Comparison of ENCODE assay signal across 24 cellular contexts in the genomic region with DNA sequence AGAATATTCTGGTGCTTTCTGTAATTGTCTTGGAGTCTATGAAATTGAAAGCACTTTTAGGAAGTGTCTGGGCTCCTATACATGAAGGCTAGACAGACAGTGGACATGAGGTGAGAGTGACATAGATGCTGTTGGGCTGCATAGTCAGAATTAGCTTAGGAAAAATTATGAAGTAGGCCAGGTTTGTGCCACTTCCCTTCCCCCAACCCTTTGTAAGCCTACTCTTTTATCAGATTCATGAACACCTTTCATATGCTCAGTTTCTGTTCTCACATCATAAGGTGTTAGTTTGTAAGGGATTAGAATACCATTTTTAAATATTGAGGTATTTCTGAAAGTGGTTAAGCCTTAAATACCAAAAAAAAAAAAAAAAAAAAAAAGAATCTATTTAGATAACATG. TPM values are rescaled to one million over a fixed set of nuclear protein-coding genes. Genes with fewer than 3 reads are reported as not detected.
"Had no signal": no experiment of that assay in that cellular context is flagged by ENCODE, and none has a peak within 500 bp of the region (broad histone marks: within the 10 kb centered on the region; RNA-seq: fewer than 3 reads in every experiment).

No MANE protein-coding gene starts in this region.

- H3K36me3 ChIP-seq: MG63 had no signal

- H3K9me3 Mint-ChIP-seq: IgD-negative memory B cell had no signal

- H3K27ac Mint-ChIP-seq: IgD-negative memory B cell had no signal

- H3K4me3 Mint-ChIP-seq: IgD-negative memory B cell had no signal

- H3K27ac ChIP-seq: HL-60, RWPE1 had no signal

- H3K27me3 ChIP-seq: MG63 had no signal

- H3K4me1 Mint-ChIP-seq: IgD-negative memory B cell had no signal

- DNase-seq: Karpas-422, KBM-7, MG63, NCI-H1092 treated with DMSO at 0.1 percent for 48 hours, NCI-H1436, NCI-H187, NCI-H2029, NCI-H2081 treated with DMSO at 0.1 percent for 48 hours, NCI-H2171, NCI-H226, NCI-H446, NCI-H510A, NCI-H524 treated with DMSO at 0.1 percent for 48 hours, NCI-H69, NCI-H774, PC-3, SHP77, T-helper 1 cell had no signal

- H3K36me3 Mint-ChIP-seq: IgD-negative memory B cell had no signal

- H3K4me3 ChIP-seq: MG63 had no signal

- ATAC-seq: Panc1, PC-3, SK-N-SH treated with all-trans-retinoic acid at 6 μM for 48 hours had no signal

- H3K9me3 ChIP-seq: MG63 had no signal

RNA-seq across cellular contexts. Expression of gene RAD21L1, which starts 21.8 kb away (rescaled TPM):
- polyA plus RNA-seq: IgD-negative memory B cell had no signal

RNA-seq across cellular contexts. Expression of gene C20orf202, which starts 44.4 kb away (rescaled TPM):
- total RNA-seq: PC-3, SK-MEL-5 had no signal
- polyA plus RNA-seq: IgD-negative memory B cell had no signal
